1 cellular context compared by ENCODE assay signal in genomic region chr11:65504671-65505433, GRCh38.
TF ChIP-seq lines count a peak whose summit lies in the region.

No MANE protein-coding gene starts in this region.

TF ChIP-seq in H1, 55 proteins besides CTCF, POLR2A, EP300 and RAD21 (continued from another document):
- TF ChIP-seq SP4 (IDR thresholded peaks at IDR 0.05; ENCODE audit: low read length) (0 out of 2 replicates have a peak, but pooled peaks have one; percentile 19), CHD1 (IDR thresholded peaks at IDR 0.05; ENCODE audit: low read depth, low read length) (peak; percentile 20; the same call in 1 of the 2 replicates)
